Comparison of ENCODE assay signal across 22 cellular contexts in genomic region chr4:82097504-82097903, GRCh38.
A peak's percentile ranks its signal among the peaks of the same experiment; 100 is the strongest.
DNase-seq lines count a peak whose midpoint lies in the region; TF ChIP-seq lines count a peak whose summit lies in the region.
"Had no signal": no experiment of that assay in that cellular context is flagged by ENCODE, and none has a peak within 500 bp of the region (broad histone marks: within the 10 kb centered on the region; RNA-seq: fewer than 3 reads in every experiment).

No MANE protein-coding gene starts in this region.

- TF ChIP-seq CTCF in Calu3 (IDR thresholded peaks at IDR 0.05; ENCODE audit: unreplicated experiment) (no peak), esophagus squamous epithelium (IDR thresholded peaks at IDR 0.05) (no peak)

- no peak overlapping the region for H3K27ac ChIP-seq in esophagus squamous epithelium
- H3K27ac ChIP-seq: left lung, Peyer's patch, SK-N-MC had no signal

- TF ChIP-seq POLR2A in esophagus squamous epithelium (IDR thresholded peaks at IDR 0.05): no peak

- intact Hi-C loops in Calu3 (cut with micrococcal nuclease; ENCODE audit: unreplicated experiment): no loop called here
- intact Hi-C loops in esophagus squamous epithelium (cut with DNase I): no loop called here

- no peak overlapping the region for H3K27ac Mint-ChIP-seq in Calu3 (ENCODE audit: unreplicated experiment)
- H3K27ac Mint-ChIP-seq: activated naive CD4-positive, alpha-beta T cell treated with anti-CD3 and anti-CD28 coated beads for 36 hours; activated T-cell treated with anti-CD3 and anti-CD28 coated beads, Interleukin-2, amount 50 U/mL, for 24 hours; CD4-positive, CD25-positive, alpha-beta regulatory T cell; effector memory CD8-positive, alpha-beta T cell; stimulated activated memory B cell treated with anti-CD40 and anti-IgM and Interleukin-4, amounts not matched to agents 10 μg/mL and 1 μg/mL and 100 μg/mL, for 72 hours had no signal

- H3K27me3 Mint-ChIP-seq in Calu3 (ENCODE audit: unreplicated experiment): no peaks in the 10 kb centered on the region
- H3K27me3 Mint-ChIP-seq: activated T-cell treated with anti-CD3 and anti-CD28 coated beads, Interleukin-2, amount 50 U/mL, for 24 hours had no signal

- H3K9me3 Mint-ChIP-seq in Calu3 (ENCODE audit: low read depth, unreplicated experiment): no peaks in the 10 kb centered on the region
- H3K9me3 Mint-ChIP-seq: activated naive CD4-positive, alpha-beta T cell treated with anti-CD3 and anti-CD28 coated beads for 36 hours; activated T-cell treated with anti-CD3 and anti-CD28 coated beads, Interleukin-2, amount 50 U/mL, for 24 hours; effector memory CD8-positive, alpha-beta T cell; stimulated activated memory B cell treated with anti-CD40 and anti-IgM and Interleukin-4, amounts not matched to agents 10 μg/mL and 1 μg/mL and 100 μg/mL, for 72 hours had no signal

- DNase-seq in Calu3 (peak; percentile 6), HT1080 (ENCODE audit: low read depth) (peak; percentile 76), RPMI7951 (ENCODE audit: low read depth) (peak; percentile 58), glomerular visceral epithelial cell (ENCODE audit: extremely low spot score) (peak; percentile 17), hepatic stellate cell (ENCODE audit: low spot score) (no peak), esophagus squamous epithelium (lab: John Stamatoyannopoulos, UW) (no peak), NCI-H69 (lab: John Stamatoyannopoulos, UW) (no peak), NCI-H1105 (lab: John Stamatoyannopoulos, UW) (no peak)
- DNase-seq: activated CD4-positive, CD25-positive, alpha-beta regulatory T cell; activated naive CD4-positive, alpha-beta T cell treated with anti-CD3 and anti-CD28 coated beads for 36 hours; activated T-cell treated with anti-CD3 and anti-CD28 coated beads, Interleukin-2, amount 50 U/mL, for 24 hours; aorta; CD4-positive, CD25-positive, alpha-beta regulatory T cell; effector memory CD8-positive, alpha-beta T cell; HCEC 1CT; left lung; MM.1S; NCI-H2029 treated with DMSO at 0.1 percent for 48 hours; NCI-H345; Peyer's patch had no signal

- no peaks in the 10 kb centered on the region for H3K36me3 ChIP-seq in esophagus squamous epithelium
- H3K36me3 ChIP-seq: left lung, Peyer's patch had no signal

- H3K4me1 ChIP-seq in esophagus squamous epithelium: no peaks in the 10 kb centered on the region
- H3K4me1 ChIP-seq: left lung, Peyer's patch had no signal

- no TSS peak for BruUV-seq in Calu3 (replicated peaks; lab: Mats Ljungman, UMichigan)

- no peak overlapping the region for H3K4me3 ChIP-seq in esophagus squamous epithelium
- H3K4me3 ChIP-seq: left lung, Peyer's patch, SK-N-MC had no signal

- H3K9me3 ChIP-seq in esophagus squamous epithelium: no peaks in the 10 kb centered on the region
- H3K9me3 ChIP-seq: left lung, Peyer's patch had no signal

- peaks cover 9% of the 10 kb centered on the region for H3K4me1 Mint-ChIP-seq in Calu3 (ENCODE audit: low read depth, unreplicated experiment)
- H3K4me1 Mint-ChIP-seq: CD4-positive, CD25-positive, alpha-beta regulatory T cell; stimulated activated memory B cell treated with anti-CD40 and anti-IgM and Interleukin-4, amounts not matched to agents 10 μg/mL and 1 μg/mL and 100 μg/mL, for 72 hours had no signal

- H3K36me3 Mint-ChIP-seq in Calu3 (ENCODE audit: insufficient read depth, unreplicated experiment): no peaks in the 10 kb centered on the region
- H3K36me3 Mint-ChIP-seq: CD4-positive, CD25-positive, alpha-beta regulatory T cell; stimulated activated memory B cell treated with anti-CD40 and anti-IgM and Interleukin-4, amounts not matched to agents 10 μg/mL and 1 μg/mL and 100 μg/mL, for 72 hours had no signal

- no peak overlapping the region for H3K4me3 Mint-ChIP-seq in Calu3 (ENCODE audit: low read depth, unreplicated experiment)
- H3K4me3 Mint-ChIP-seq: activated naive CD4-positive, alpha-beta T cell treated with anti-CD3 and anti-CD28 coated beads for 36 hours; activated T-cell treated with anti-CD3 and anti-CD28 coated beads, Interleukin-2, amount 50 U/mL, for 24 hours; CD4-positive, CD25-positive, alpha-beta regulatory T cell; effector memory CD8-positive, alpha-beta T cell; stimulated activated memory B cell treated with anti-CD40 and anti-IgM and Interleukin-4, amounts not matched to agents 10 μg/mL and 1 μg/mL and 100 μg/mL, for 72 hours had no signal

- no peaks in the 10 kb centered on the region for H3K27me3 ChIP-seq in esophagus squamous epithelium
- H3K27me3 ChIP-seq: left lung, Peyer's patch had no signal

- CTCF ChIA-PET in Calu3 (lab: Charles Lee): interaction anchor here (0.7 kb wide), 1 partner anchor 14 kb away, joined by 3 read pairs; no protein-coding TSS in a partner anchor

- 44 to 59% methylated on average over 3 of the region's 3 CpGs for WGBS in esophagus squamous epithelium, 2 donors

Comparison
In these comparisons a context has a peak if more than half of its experiments do, and no peak if none do; other contexts are left out.
1. DNase-seq: peak in Calu3 (single experiment), HT1080 (single experiment), RPMI7951 (single experiment) and glomerular visceral epithelial cell (single experiment); none in hepatic stellate cell (single experiment), esophagus squamous epithelium (single experiment), NCI-H69 (single experiment) and NCI-H1105 (single experiment).